8 cellular contexts compared by ENCODE assay signal in the genomic region with DNA sequence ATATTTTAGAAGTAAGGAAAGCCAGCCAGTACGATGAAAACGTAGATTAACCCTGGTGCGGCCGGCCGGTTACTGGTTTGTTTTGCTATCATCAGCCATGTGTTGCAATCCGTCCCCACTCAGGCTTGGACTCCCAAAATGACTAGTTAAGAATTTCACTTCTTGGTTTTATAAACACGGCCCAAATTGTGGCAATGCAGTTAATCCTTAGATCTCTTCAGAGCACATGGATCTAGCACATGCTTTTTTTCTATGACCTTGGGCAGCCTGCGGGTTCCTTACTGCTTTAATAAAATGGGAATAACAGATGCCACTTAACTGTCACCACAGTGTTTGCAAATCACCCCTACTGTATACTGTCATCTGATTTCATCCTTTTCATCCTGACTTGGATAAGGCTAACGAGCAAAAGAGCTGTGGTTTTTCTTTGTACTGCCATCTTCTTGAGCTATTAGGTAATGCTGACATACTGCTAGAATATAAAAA. TPM values are rescaled to one million over a fixed set of nuclear protein-coding genes. Genes with fewer than 3 reads are reported as not detected.
DNase-seq lines count a peak whose midpoint lies in the region; ATAC-seq, FAIRE-seq and TF ChIP-seq lines count a peak whose summit lies in the region.

No MANE protein-coding gene starts in this region.

- H3K9me3 ChIP-seq in mucosa of descending colon = no peaks in the 10 kb centered on the region
- H3K9me3 ChIP-seq in aorta (ENCODE audit: control insufficient read depth, low read length) = no peaks in the 10 kb centered on the region

- intact Hi-C loops in dorsolateral prefrontal cortex (cut with DNase I) = loop anchor here in 1 of 2 donors (1.0 kb wide), 1 partner anchor 98 kb away; no protein-coding TSS in a partner anchor
- intact Hi-C loops in mucosa of descending colon (cut with DNase I, micrococcal nuclease) = loop anchor here in 1 of 2 donors (2.0 kb wide), 1 partner anchor 35 kb away; no protein-coding TSS in a partner anchor
- intact Hi-C loops in aorta (cut with DNase I) = loop anchor here in 1 of 2 donors (10.0 kb wide), 1 partner anchor 95 kb away; a partner anchor contains a TSS

- H3K27me3 ChIP-seq in dorsolateral prefrontal cortex = no peaks in the 10 kb centered on the region
- H3K27me3 ChIP-seq in aorta (ENCODE audit: control insufficient read depth in 1 of 2, insufficient read depth in 2 of 2, low read length in 1 of 2) = no peaks in the 10 kb centered on the region

- DNase-seq in AG10803 (ENCODE audit: low read depth) = peak; percentile 52
- DNase-seq in GM19239 (ENCODE audit: insufficient read length, low spot score) = no peak
- peak; percentile 24 for DNase-seq in RCC 7860 (ENCODE audit: low spot score)
- DNase-seq in dorsolateral prefrontal cortex = no peak
- peak in 1 of 3 donors; percentile 39 for DNase-seq in mucosa of descending colon
- no peak for DNase-seq in aorta
- DNase-seq in COR-L47 (lab: John Stamatoyannopoulos, UW) = no peak
- no peak for DNase-seq in iPS-NIHi7 (ENCODE audit: extremely low spot score)

- H3K36me3 ChIP-seq in mucosa of descending colon (ENCODE audit: low read depth) = no peaks in the 10 kb centered on the region
- no peaks in the 10 kb centered on the region for H3K36me3 ChIP-seq in aorta (ENCODE audit: control insufficient read depth in 1 of 2, insufficient read depth in 2 of 2, low read length in 1 of 2)

- peaks cover 24% of the 10 kb centered on the region for H3K4me1 ChIP-seq in mucosa of descending colon (ENCODE audit: low read depth)
- peaks cover 0 to 9% of the 10 kb centered on the region in 2 donors for H3K4me1 ChIP-seq in aorta (ENCODE audit: control insufficient read depth in 1 of 2, insufficient read depth in 2 of 2, low read length in 2 of 2)

- ATAC-seq in mucosa of descending colon (no peak), aorta (ENCODE audit: low FRiP score) (no peak)

- peak; percentile 23; the same call in 1 of the 2 replicates for TF ChIP-seq CTCF in AG10803 (conservative IDR thresholded peaks at IDR 0.05; ENCODE audit: low read length)
- peak in 13 of 56 donors; percentile 9 to 32 (median 23) for TF ChIP-seq CTCF in dorsolateral prefrontal cortex (IDR thresholded peaks at IDR 0.05 in 54 of 56, conservative IDR thresholded peaks at IDR 0.05 in 2 of 56; ENCODE audit: low read depth in 1 of 56, partially characterized antibody in 56 of 56)
- no peak for TF ChIP-seq CTCF in mucosa of descending colon (IDR thresholded peaks at IDR 0.05)

- peak overlapping the region in 57 of 59 donors; percentile 87 to 100 (median 98) for H3K27ac ChIP-seq in dorsolateral prefrontal cortex
- H3K27ac ChIP-seq in aorta (ENCODE audit: low read depth in 1 of 2, low read length in 2 of 2) = peak overlapping the region; percentile 17 to 96

- H3K4me3 ChIP-seq in AG10803 (ENCODE audit: low read length) (peak overlapping the region; percentile 80), dorsolateral prefrontal cortex (peak overlapping the region; percentile 54 to 97 (median 85)), mucosa of descending colon (peak overlapping the region; percentile 69), aorta (ENCODE audit: low read length in 2 of 2) (peak overlapping the region; percentile 91 to 99)

- FAIRE-seq in GM19239 (lab: Jason Lieb, UNC) = peak; percentile 37
- peak; percentile 23 for FAIRE-seq in RCC 7860 (lab: Jason Lieb, UNC)

- 0 to 1% methylated on average over 9 of the region's 9 CpGs for WGBS in aorta, 2 donors

RNA-seq across cellular contexts. Expression of a gene that starts 1.5 kb away (rescaled TPM):
- total RNA-seq in dorsolateral prefrontal cortex (100 to 1,000 TPM in 118 of 120 experiments, 10 to 100 TPM in 2; 89.7 to 309 (median 217) TPM), mucosa of descending colon (10 to 100 TPM; 45.7 to 53.2 (median 49.4) TPM), aorta (100 to 1,000 TPM in 1 of 2 donors, 10 to 100 TPM in 1; 93.7 to 120 TPM)
- 10 to 100 TPM; 45.0 to 63.4 TPM for polyA plus RNA-seq in aorta

Comparison
In these comparisons a context has a peak if more than half of its experiments do, and no peak if none do; other contexts are left out.
1. DNase-seq: peak in AG10803 (single experiment) and RCC 7860 (single experiment); none in GM19239 (single experiment), dorsolateral prefrontal cortex (0 of 10), aorta (0 of 2), COR-L47 (single experiment) and iPS-NIHi7 (single experiment).
2. Peak in every context shown above with its lines, with median percentiles within 50 percentile points of each other: H3K4me3 ChIP-seq.